8 cellular contexts compared by ENCODE assay signal in genomic region chr9:37904647-37905505, GRCh38. TPM values are rescaled to one million over a fixed set of nuclear protein-coding genes. Genes with fewer than 3 reads are reported as not detected.
DNase-seq lines count a peak whose midpoint lies in the region; ATAC-seq and TF ChIP-seq lines count a peak whose summit lies in the region.

No MANE protein-coding gene starts in this region.

- intact Hi-C loops in stomach (cut with DNase I; ENCODE audit: low total_unique reads): no loop called here

- ATAC-seq in GM21447 (IDR thresholded peaks at IDR 0.05; ENCODE audit: unreplicated experiment): no peak

- H3K4me3 ChIP-seq in BE2C (ENCODE audit: low read depth, low read length) (peak overlapping the region; percentile 93), HUES48 (ENCODE audit: low read depth, low read length) (peak overlapping the region; percentile 80), stomach (peak overlapping the region; percentile 81 to 98 (median 96))

- WGBS in stomach, 5 donors: 33 to 50% (median 35%) methylated on average over 32 to 34 of the region's 34 CpGs

- H3K27ac ChIP-seq in HUES48 (ENCODE audit: low read depth, low read length) (peak overlapping the region; percentile 65), stomach (peak overlapping the region; percentile 89 to 94 (median 91))

- TF ChIP-seq EP300 in stomach (IDR thresholded peaks at IDR 0.05): no peak

- TF ChIP-seq CTCF in BE2C (IDR thresholded peaks at IDR 0.05; ENCODE audit: low read depth, low read length) (no peak), stomach (IDR thresholded peaks at IDR 0.05) (no peak)

- H3K9ac ChIP-seq in HUES48 (ENCODE audit: low read depth, low read length): peak overlapping the region; percentile 59

- no peak for TF ChIP-seq POLR2A in stomach (IDR thresholded peaks at IDR 0.05)

- H3K27me3 ChIP-seq in BE2C (no peaks in the 10 kb centered on the region), HUES48 (ENCODE audit: control insufficient read depth, insufficient read depth, low read length) (no peaks in the 10 kb centered on the region), stomach (no peaks in the 10 kb centered on the region)

- H3K4me1 ChIP-seq in BE2C (no peaks in the 10 kb centered on the region; the same call in none of the 2 replicates), HUES48 (ENCODE audit: control insufficient read depth, insufficient read depth, low read length) (peaks cover 6% of the 10 kb centered on the region; the same call in 1 of the 2 replicates), stomach (peaks cover 10 to 35% (median 31%) of the 10 kb centered on the region in 4 donors)

- no peak for DNase-seq in BE2C
- DNase-seq in astrocyte of the hippocampus (ENCODE audit: low read depth, low spot score): peak; percentile 57
- DNase-seq in iris pigment epithelial cell (ENCODE audit: low read depth): peak; percentile 51
- no peak for DNase-seq in stomach
- DNase-seq in NCI-H510A treated with DMSO at 0.1 percent for 48 hours (lab: John Stamatoyannopoulos, UW): no peak
- DNase-seq in RPMI8226: no peak

- no peaks in the 10 kb centered on the region for H3K9me3 ChIP-seq in BE2C
- no peaks in the 10 kb centered on the region for H3K9me3 ChIP-seq in HUES48 (ENCODE audit: control insufficient read depth, insufficient read depth, low read length)
- no peaks in the 10 kb centered on the region for H3K9me3 ChIP-seq in stomach

- H3K36me3 ChIP-seq in BE2C: no peaks in the 10 kb centered on the region
- no peaks in the 10 kb centered on the region for H3K36me3 ChIP-seq in HUES48 (ENCODE audit: control insufficient read depth, insufficient read depth, low read length)
- peaks cover 0 to 8% (median 0%) of the 10 kb centered on the region in 4 donors for H3K36me3 ChIP-seq in stomach

RNA-seq across cellular contexts. Expression of gene SLC25A51, which starts 0.9 kb away (rescaled TPM):
- polyA plus RNA-seq in BE2C (2012; ENCODE audit: insufficient read depth, insufficient read length, low read depth): 6.5 TPM
- 10 to 100 TPM in 4 of 5 donors, 1 to 10 TPM in 1; 8.4 to 41.5 (median 15.2) TPM for total RNA-seq in stomach
- polyA plus RNA-seq in stomach: 1 to 10 TPM; 3.5 to 7.5 (median 5.2) TPM

Comparison
In these comparisons a context has a peak if more than half of its experiments do, and no peak if none do; other contexts are left out.
1. DNase-seq: peak in astrocyte of the hippocampus (single experiment) and iris pigment epithelial cell (single experiment); none in BE2C (single experiment), stomach (single experiment), NCI-H510A treated with DMSO at 0.1 percent for 48 hours (single experiment) and RPMI8226 (single experiment).
2. Peak in every context shown above with its lines, with median percentiles within 50 percentile points of each other: H3K4me3 ChIP-seq.